1 cellular context compared by ENCODE assay signal in the genomic region with DNA sequence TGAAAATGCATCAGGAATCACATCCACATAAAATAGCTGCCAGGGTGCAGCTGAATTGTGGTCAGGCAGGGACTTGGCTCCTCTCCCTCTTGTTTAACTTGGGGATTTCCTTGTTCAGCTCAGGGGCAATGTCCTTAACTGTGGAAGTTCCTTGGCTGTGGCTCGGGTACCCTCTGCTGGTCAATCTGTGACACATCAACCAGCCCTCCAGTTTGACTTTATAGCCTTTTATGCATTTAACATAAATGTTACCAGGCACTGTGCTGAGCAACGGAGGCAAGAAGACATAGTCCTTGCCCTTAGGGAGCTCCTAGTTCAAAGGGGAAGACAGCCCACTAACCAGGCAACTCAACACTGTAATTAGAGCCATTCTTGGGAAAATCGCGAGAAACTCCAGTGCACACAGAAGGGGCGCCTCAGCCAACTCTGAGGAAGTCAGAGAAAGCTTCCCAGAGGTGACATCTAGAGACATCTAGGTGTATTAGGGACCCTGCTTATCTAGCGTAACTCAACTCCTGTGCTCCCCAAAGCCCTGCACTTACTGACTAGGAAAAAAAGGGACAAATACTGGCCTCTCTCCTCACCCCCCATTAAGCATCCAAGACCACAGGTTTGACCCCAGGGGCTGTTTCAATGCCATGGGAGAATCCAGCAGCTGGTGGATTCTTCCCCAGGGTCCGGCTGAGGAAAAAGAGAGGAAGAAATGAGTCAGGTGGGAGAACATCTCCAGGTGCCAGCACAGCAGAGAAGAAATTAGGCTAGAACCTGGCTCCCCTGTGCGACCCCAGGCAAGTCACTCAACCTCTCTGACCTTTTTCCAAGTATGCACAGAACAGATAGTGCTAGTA.
TF ChIP-seq lines count a peak whose summit lies in the region.

No MANE protein-coding gene starts in this region.

TF ChIP-seq in K562, 482 proteins besides CTCF, POLR2A, EP300 and RAD21:
- TF ChIP-seq, protein P1, sequence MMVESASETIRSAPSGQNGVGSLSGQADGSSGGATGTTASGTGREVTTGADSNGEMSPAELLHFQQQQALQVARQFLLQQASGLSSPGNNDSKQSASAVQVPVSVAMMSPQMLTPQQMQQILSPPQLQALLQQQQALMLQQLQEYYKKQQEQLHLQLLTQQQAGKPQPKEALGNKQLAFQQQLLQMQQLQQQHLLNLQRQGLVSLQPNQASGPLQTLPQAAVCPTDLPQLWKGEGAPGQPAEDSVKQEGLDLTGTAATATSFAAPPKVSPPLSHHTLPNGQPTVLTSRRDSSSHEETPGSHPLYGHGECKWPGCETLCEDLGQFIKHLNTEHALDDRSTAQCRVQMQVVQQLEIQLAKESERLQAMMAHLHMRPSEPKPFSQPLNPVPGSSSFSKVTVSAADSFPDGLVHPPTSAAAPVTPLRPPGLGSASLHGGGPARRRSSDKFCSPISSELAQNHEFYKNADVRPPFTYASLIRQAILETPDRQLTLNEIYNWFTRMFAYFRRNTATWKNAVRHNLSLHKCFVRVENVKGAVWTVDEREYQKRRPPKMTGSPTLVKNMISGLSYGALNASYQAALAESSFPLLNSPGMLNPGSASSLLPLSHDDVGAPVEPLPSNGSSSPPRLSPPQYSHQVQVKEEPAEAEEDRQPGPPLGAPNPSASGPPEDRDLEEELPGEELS (CRISPR knock-in tag; IDR thresholded peaks at IDR 0.05; ENCODE audit: borderline replicate concordance): no peak
- TF ChIP-seq, protein P2, sequence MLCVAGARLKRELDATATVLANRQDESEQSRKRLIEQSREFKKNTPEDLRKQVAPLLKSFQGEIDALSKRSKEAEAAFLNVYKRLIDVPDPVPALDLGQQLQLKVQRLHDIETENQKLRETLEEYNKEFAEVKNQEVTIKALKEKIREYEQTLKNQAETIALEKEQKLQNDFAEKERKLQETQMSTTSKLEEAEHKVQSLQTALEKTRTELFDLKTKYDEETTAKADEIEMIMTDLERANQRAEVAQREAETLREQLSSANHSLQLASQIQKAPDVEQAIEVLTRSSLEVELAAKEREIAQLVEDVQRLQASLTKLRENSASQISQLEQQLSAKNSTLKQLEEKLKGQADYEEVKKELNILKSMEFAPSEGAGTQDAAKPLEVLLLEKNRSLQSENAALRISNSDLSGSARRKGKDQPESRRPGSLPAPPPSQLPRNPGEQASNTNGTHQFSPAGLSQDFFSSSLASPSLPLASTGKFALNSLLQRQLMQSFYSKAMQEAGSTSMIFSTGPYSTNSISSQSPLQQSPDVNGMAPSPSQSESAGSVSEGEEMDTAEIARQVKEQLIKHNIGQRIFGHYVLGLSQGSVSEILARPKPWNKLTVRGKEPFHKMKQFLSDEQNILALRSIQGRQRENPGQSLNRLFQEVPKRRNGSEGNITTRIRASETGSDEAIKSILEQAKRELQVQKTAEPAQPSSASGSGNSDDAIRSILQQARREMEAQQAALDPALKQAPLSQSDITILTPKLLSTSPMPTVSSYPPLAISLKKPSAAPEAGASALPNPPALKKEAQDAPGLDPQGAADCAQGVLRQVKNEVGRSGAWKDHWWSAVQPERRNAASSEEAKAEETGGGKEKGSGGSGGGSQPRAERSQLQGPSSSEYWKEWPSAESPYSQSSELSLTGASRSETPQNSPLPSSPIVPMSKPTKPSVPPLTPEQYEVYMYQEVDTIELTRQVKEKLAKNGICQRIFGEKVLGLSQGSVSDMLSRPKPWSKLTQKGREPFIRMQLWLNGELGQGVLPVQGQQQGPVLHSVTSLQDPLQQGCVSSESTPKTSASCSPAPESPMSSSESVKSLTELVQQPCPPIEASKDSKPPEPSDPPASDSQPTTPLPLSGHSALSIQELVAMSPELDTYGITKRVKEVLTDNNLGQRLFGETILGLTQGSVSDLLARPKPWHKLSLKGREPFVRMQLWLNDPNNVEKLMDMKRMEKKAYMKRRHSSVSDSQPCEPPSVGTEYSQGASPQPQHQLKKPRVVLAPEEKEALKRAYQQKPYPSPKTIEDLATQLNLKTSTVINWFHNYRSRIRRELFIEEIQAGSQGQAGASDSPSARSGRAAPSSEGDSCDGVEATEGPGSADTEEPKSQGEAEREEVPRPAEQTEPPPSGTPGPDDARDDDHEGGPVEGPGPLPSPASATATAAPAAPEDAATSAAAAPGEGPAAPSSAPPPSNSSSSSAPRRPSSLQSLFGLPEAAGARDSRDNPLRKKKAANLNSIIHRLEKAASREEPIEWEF (CRISPR knock-in tag; IDR thresholded peaks at IDR 0.05): no peak
- TF ChIP-seq, protein P3, sequence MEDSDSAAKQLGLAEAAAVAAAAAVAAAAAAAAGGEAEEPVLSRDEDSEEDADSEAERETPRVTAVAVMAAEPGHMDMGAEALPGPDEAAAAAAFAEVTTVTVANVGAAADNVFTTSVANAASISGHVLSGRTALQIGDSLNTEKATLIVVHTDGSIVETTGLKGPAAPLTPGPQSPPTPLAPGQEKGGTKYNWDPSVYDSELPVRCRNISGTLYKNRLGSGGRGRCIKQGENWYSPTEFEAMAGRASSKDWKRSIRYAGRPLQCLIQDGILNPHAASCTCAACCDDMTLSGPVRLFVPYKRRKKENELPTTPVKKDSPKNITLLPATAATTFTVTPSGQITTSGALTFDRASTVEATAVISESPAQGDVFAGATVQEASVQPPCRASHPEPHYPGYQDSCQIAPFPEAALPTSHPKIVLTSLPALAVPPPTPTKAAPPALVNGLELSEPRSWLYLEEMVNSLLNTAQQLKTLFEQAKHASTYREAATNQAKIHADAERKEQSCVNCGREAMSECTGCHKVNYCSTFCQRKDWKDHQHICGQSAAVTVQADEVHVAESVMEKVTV (CRISPR knock-in tag; IDR thresholded peaks at IDR 0.05): peak; percentile 87
- TF ChIP-seq ZEB2 (IDR thresholded peaks at IDR 0.05) (no peak), NCOA2 (IDR thresholded peaks at IDR 0.05; ENCODE audit: partially characterized antibody in 2 of 2) (no peak), ZFP36 (IDR thresholded peaks at IDR 0.05; ENCODE audit: low read depth, low read length, partially characterized antibody) (peak; percentile 46), RNF2 (IDR thresholded peaks at IDR 0.05) (no peak), CREM (IDR thresholded peaks at IDR 0.05; ENCODE audit: low read depth) (peak; percentile 26; the same call in 1 of the 2 replicates), SMC3 (conservative IDR thresholded peaks at IDR 0.05; ENCODE audit: insufficient read depth, low read depth, low read length) (peak; percentile 65), RB1 (IDR thresholded peaks at IDR 0.05; ENCODE audit: low read depth) (0 out of 2 replicates have a peak, but pooled peaks have one; percentile 20), RBM25 (IDR thresholded peaks at IDR 0.05; ENCODE audit: low read depth, low read length, severe bottlenecking) (peak; percentile 32), STAG1 (CRISPR knock-in tag; IDR thresholded peaks at IDR 0.05; ENCODE audit: borderline replicate concordance) (peak; percentile 79; the same call in 1 of the 2 replicates), KLF16 (IDR thresholded peaks at IDR 0.05) (peak; percentile 47; the same call in 1 of the 2 replicates), CBFA2T2 (conservative IDR thresholded peaks at IDR 0.05) (no peak), BCOR (IDR thresholded peaks at IDR 0.05) (0 out of 2 replicates have a peak, but pooled peaks have one; percentile 17), SAP30 (IDR thresholded peaks at IDR 0.05; ENCODE audit: borderline replicate concordance, insufficient read depth, low read depth, low read length, poor library complexity, severe bottlenecking) (no peak)
- TF ChIP-seq, protein P4, sequence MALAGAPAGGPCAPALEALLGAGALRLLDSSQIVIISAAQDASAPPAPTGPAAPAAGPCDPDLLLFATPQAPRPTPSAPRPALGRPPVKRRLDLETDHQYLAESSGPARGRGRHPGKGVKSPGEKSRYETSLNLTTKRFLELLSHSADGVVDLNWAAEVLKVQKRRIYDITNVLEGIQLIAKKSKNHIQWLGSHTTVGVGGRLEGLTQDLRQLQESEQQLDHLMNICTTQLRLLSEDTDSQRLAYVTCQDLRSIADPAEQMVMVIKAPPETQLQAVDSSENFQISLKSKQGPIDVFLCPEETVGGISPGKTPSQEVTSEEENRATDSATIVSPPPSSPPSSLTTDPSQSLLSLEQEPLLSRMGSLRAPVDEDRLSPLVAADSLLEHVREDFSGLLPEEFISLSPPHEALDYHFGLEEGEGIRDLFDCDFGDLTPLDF (CRISPR knock-in tag; IDR thresholded peaks at IDR 0.05): no peak
